Comparison of ENCODE assay signal across 9 cellular contexts in genomic region chr14:75831971-75832370, GRCh38.
A peak's percentile ranks its signal among the peaks of the same experiment; 100 is the strongest.
DNase-seq lines count a peak whose midpoint lies in the region; ATAC-seq lines count a peak whose summit lies in the region.
"Had no signal": no experiment of that assay in that cellular context is flagged by ENCODE, and none has a peak within 500 bp of the region (broad histone marks: within the 10 kb centered on the region; RNA-seq: fewer than 3 reads in every experiment).

No MANE protein-coding gene starts in this region.

- H3K4me3 Mint-ChIP-seq in activated CD4-positive, alpha-beta memory T cell treated with anti-CD3 and anti-CD28 coated beads for 36 hours: no peak overlapping the region
- H3K4me3 Mint-ChIP-seq: naive B cell had no signal

- CTCF ChIA-PET in activated CD4-positive, alpha-beta memory T cell treated with anti-CD3 and anti-CD28 coated beads for 36 hours (lab: Charles Lee): interaction anchor here (1.4 kb wide), 1 partner anchor 75 kb away, joined by 4 read pairs; no protein-coding TSS in a partner anchor

- no peaks in the 10 kb centered on the region for H3K36me3 ChIP-seq in skeletal muscle satellite cell (ENCODE audit: insufficient read depth, low read length)

- DNase-seq in NCI-H1417 (lab: John Stamatoyannopoulos, UW): peak in 2 of 3 experiments; percentile 45 to 71
- DNase-seq in NCI-H1417 treated with DMSO at 0.1 percent for 48 hours (lab: John Stamatoyannopoulos, UW): no peak
- peak; percentile 82 for DNase-seq in NCI-H748 (lab: John Stamatoyannopoulos, UW; ENCODE audit: unreplicated experiment)
- no peak for DNase-seq in activated CD4-positive, alpha-beta memory T cell treated with anti-CD3 and anti-CD28 coated beads for 36 hours
- DNase-seq in NCI-H1436 (lab: John Stamatoyannopoulos, UW): no peak
- DNase-seq: naive B cell had no signal

- H3K9ac ChIP-seq in skeletal muscle satellite cell (ENCODE audit: low read depth, low read length): peak overlapping the region; percentile 66

- intact Hi-C loops in activated CD4-positive, alpha-beta memory T cell treated with anti-CD3 and anti-CD28 coated beads for 36 hours (cut with micrococcal nuclease): no loop called here

- H3K4me2 ChIP-seq in skeletal muscle satellite cell (ENCODE audit: low read length): peak overlapping the region; percentile 74

- H3K9me3 ChIP-seq in skeletal muscle satellite cell (replicated peaks; ENCODE audit: low read length): no peaks in the 10 kb centered on the region

- peaks cover 11% of the 10 kb centered on the region for H3K36me3 Mint-ChIP-seq in activated CD4-positive, alpha-beta memory T cell treated with anti-CD3 and anti-CD28 coated beads for 36 hours

- ATAC-seq in esophagus mucosa (peak; percentile 63), HG03439 (IDR thresholded peaks at IDR 0.05; ENCODE audit: unreplicated experiment) (no peak)

- no peaks in the 10 kb centered on the region for H3K27me3 ChIP-seq in skeletal muscle satellite cell (ENCODE audit: control insufficient read depth, insufficient read depth, low read length)

- POLR2A ChIA-PET in activated CD4-positive, alpha-beta memory T cell treated with anti-CD3 and anti-CD28 coated beads for 36 hours (lab: Charles Lee): no interaction called here

- no peaks in the 10 kb centered on the region for H3K9me3 Mint-ChIP-seq in activated CD4-positive, alpha-beta memory T cell treated with anti-CD3 and anti-CD28 coated beads for 36 hours
- H3K9me3 Mint-ChIP-seq: naive B cell had no signal

- H3K4me3 ChIP-seq in skeletal muscle satellite cell (ENCODE audit: low read length): peak overlapping the region; percentile 47

- H3K4me1 Mint-ChIP-seq in activated CD4-positive, alpha-beta memory T cell treated with anti-CD3 and anti-CD28 coated beads for 36 hours (ENCODE audit: low read depth): peaks cover 11% of the 10 kb centered on the region
- H3K4me1 Mint-ChIP-seq: naive B cell had no signal

- peaks cover 26% of the 10 kb centered on the region for H3K4me1 ChIP-seq in skeletal muscle satellite cell (ENCODE audit: control insufficient read depth, insufficient read depth, low read length)

- no peak overlapping the region for H3K27ac Mint-ChIP-seq in activated CD4-positive, alpha-beta memory T cell treated with anti-CD3 and anti-CD28 coated beads for 36 hours
- H3K27ac Mint-ChIP-seq: naive B cell had no signal

- no peaks in the 10 kb centered on the region for H3K27me3 Mint-ChIP-seq in activated CD4-positive, alpha-beta memory T cell treated with anti-CD3 and anti-CD28 coated beads for 36 hours
- H3K27me3 Mint-ChIP-seq: naive B cell had no signal

Comparison
In these comparisons a context has a peak if more than half of its experiments do, and no peak if none do; other contexts are left out.
1. DNase-seq: peak in NCI-H1417 (2 of 3) and NCI-H748 (single experiment); none in NCI-H1417 treated with DMSO at 0.1 percent for 48 hours (single experiment), activated CD4-positive, alpha-beta memory T cell treated with anti-CD3 and anti-CD28 coated beads for 36 hours (single experiment) and NCI-H1436 (single experiment).